Comparison of ENCODE assay signal across 20 cellular contexts in genomic region chr1:153232553-153232952, GRCh38. TPM values are rescaled to one million over a fixed set of nuclear protein-coding genes. Genes with fewer than 3 reads are reported as not detected.
"Had no signal": no experiment of that assay in that cellular context is flagged by ENCODE, and none has a peak within 500 bp of the region (broad histone marks: within the 10 kb centered on the region; RNA-seq: fewer than 3 reads in every experiment).

No MANE protein-coding gene starts in this region.

- DNase-seq: activated CD4-positive, alpha-beta memory T cell treated with anti-CD3 and anti-CD28 coated beads for 36 hours; activated CD8-positive, alpha-beta memory T cell treated with anti-CD3 and anti-CD28 coated beads, Interleukin-2, amount 10 ng/mL, durations not matched to agents 7 days and 5 days; activated naive CD4-positive, alpha-beta T cell treated with anti-CD3 and anti-CD28 coated beads for 36 hours; activated naive CD8-positive, alpha-beta T cell treated with anti-CD3 and anti-CD28 coated beads, Interleukin-2, amount 50 U/mL, for 24 hours; activated T-cell treated with anti-CD3 and anti-CD28 coated beads, Interleukin-2, amount 50 U/mL, for 1 hour; dorsolateral prefrontal cortex; endodermal cell; erythroblast; islet precursor cell; left ventricle myocardium inferior; mucosa of descending colon; naive thymus-derived CD4-positive, alpha-beta T cell; stimulated activated CD4-positive, alpha-beta T cell treated with anti-CD3 and anti-CD28 coated beads, Interleukin-2, amount 100 ng/mL, for 48 hours; stimulated activated naive B cell treated with anti-CD40 and anti-IgM and Interleukin-4, amounts not matched to agents 10 μg/mL and 1 μg/mL and 100 μg/mL, for 72 hours; thyroid gland had no signal

- H3K9me3 Mint-ChIP-seq: activated CD4-positive, alpha-beta memory T cell treated with anti-CD3 and anti-CD28 coated beads for 36 hours; activated naive CD4-positive, alpha-beta T cell treated with anti-CD3 and anti-CD28 coated beads for 36 hours; activated naive CD8-positive, alpha-beta T cell treated with anti-CD3 and anti-CD28 coated beads, Interleukin-2, amount 50 U/mL, for 24 hours; activated T-helper 2 cell treated with anti-CD3 and anti-CD28 coated beads, Interferon-gamma antibody, Interleukin-2, Interleukin-4, amounts not matched to agents 10 μg/mL and 5 μg/mL and 100 μg/mL, durations not matched to agents 14 hours and 24 hours and 36 hours; endodermal cell; naive thymus-derived CD4-positive, alpha-beta T cell; stimulated activated naive B cell treated with anti-CD40 and anti-IgM and Interleukin-4, amounts not matched to agents 10 μg/mL and 1 μg/mL and 100 μg/mL, for 72 hours had no signal

- H3K27ac Mint-ChIP-seq: activated CD4-positive, alpha-beta memory T cell treated with anti-CD3 and anti-CD28 coated beads for 36 hours; activated CD8-positive, alpha-beta memory T cell treated with anti-CD3 and anti-CD28 coated beads, Interleukin-2, amount 10 ng/mL, durations not matched to agents 7 days and 5 days; activated naive CD4-positive, alpha-beta T cell treated with anti-CD3 and anti-CD28 coated beads for 36 hours; activated naive CD8-positive, alpha-beta T cell treated with anti-CD3 and anti-CD28 coated beads, Interleukin-2, amount 50 U/mL, for 24 hours; activated T-helper 2 cell treated with anti-CD3 and anti-CD28 coated beads, Interferon-gamma antibody, Interleukin-2, Interleukin-4, amounts not matched to agents 10 μg/mL and 5 μg/mL and 100 μg/mL, durations not matched to agents 14 hours and 24 hours and 36 hours; endodermal cell; naive thymus-derived CD4-positive, alpha-beta T cell; stimulated activated naive B cell treated with anti-CD40 and anti-IgM and Interleukin-4, amounts not matched to agents 10 μg/mL and 1 μg/mL and 100 μg/mL, for 72 hours had no signal

- H3K36me3 Mint-ChIP-seq: activated CD4-positive, alpha-beta memory T cell treated with anti-CD3 and anti-CD28 coated beads for 36 hours; activated CD8-positive, alpha-beta memory T cell treated with anti-CD3 and anti-CD28 coated beads, Interleukin-2, amount 10 ng/mL, durations not matched to agents 7 days and 5 days; naive thymus-derived CD4-positive, alpha-beta T cell; stimulated activated naive B cell treated with anti-CD40 and anti-IgM and Interleukin-4, amounts not matched to agents 10 μg/mL and 1 μg/mL and 100 μg/mL, for 72 hours had no signal

- H3K4me3 Mint-ChIP-seq: activated CD4-positive, alpha-beta memory T cell treated with anti-CD3 and anti-CD28 coated beads for 36 hours; activated CD8-positive, alpha-beta memory T cell treated with anti-CD3 and anti-CD28 coated beads, Interleukin-2, amount 10 ng/mL, durations not matched to agents 7 days and 5 days; activated naive CD4-positive, alpha-beta T cell treated with anti-CD3 and anti-CD28 coated beads for 36 hours; activated naive CD8-positive, alpha-beta T cell treated with anti-CD3 and anti-CD28 coated beads, Interleukin-2, amount 50 U/mL, for 24 hours; endodermal cell; naive thymus-derived CD4-positive, alpha-beta T cell; stimulated activated naive B cell treated with anti-CD40 and anti-IgM and Interleukin-4, amounts not matched to agents 10 μg/mL and 1 μg/mL and 100 μg/mL, for 72 hours had no signal

- ATAC-seq: activated CD8-positive, alpha-beta memory T cell treated with anti-CD3 and anti-CD28 coated beads, Interleukin-2, amount 10 ng/mL, durations not matched to agents 7 days and 5 days; activated naive CD8-positive, alpha-beta T cell treated with anti-CD3 and anti-CD28 coated beads, Interleukin-2, amount 50 U/mL, for 24 hours; mucosa of descending colon; stimulated activated naive B cell treated with anti-CD40 and anti-IgM and Interleukin-4, amounts not matched to agents 10 μg/mL and 1 μg/mL and 100 μg/mL, for 72 hours had no signal

- H3K4me1 Mint-ChIP-seq: activated CD8-positive, alpha-beta memory T cell treated with anti-CD3 and anti-CD28 coated beads, Interleukin-2, amount 10 ng/mL, durations not matched to agents 7 days and 5 days; activated naive CD8-positive, alpha-beta T cell treated with anti-CD3 and anti-CD28 coated beads, Interleukin-2, amount 50 U/mL, for 24 hours had no signal

RNA-seq across cellular contexts. Expression of gene PRR9, which starts 15.2 kb away (rescaled TPM):
- total RNA-seq: activated CD4-positive, alpha-beta memory T cell treated with anti-CD3 and anti-CD28 coated beads for 36 hours; activated CD8-positive, alpha-beta memory T cell treated with anti-CD3 and anti-CD28 coated beads, Interleukin-2, amount 10 ng/mL, durations not matched to agents 7 days and 5 days; activated naive CD4-positive, alpha-beta T cell treated with anti-CD3 and anti-CD28 coated beads for 36 hours; activated T-helper 2 cell treated with anti-CD3 and anti-CD28 coated beads, Interferon-gamma antibody, Interleukin-2, Interleukin-4, amounts not matched to agents 10 μg/mL and 5 μg/mL and 100 μg/mL, durations not matched to agents 14 hours and 24 hours and 36 hours; bronchial epithelial cell; cerebellum; dorsolateral prefrontal cortex; endodermal cell; hepatocyte; left ventricle myocardium inferior; mucosa of descending colon; naive thymus-derived CD4-positive, alpha-beta T cell; thyroid gland had no signal

RNA-seq across cellular contexts. Expression of gene LORICRIN, which starts 26.9 kb away (rescaled TPM):
- total RNA-seq: activated CD8-positive, alpha-beta memory T cell treated with anti-CD3 and anti-CD28 coated beads, Interleukin-2, amount 10 ng/mL, durations not matched to agents 7 days and 5 days; activated naive CD4-positive, alpha-beta T cell treated with anti-CD3 and anti-CD28 coated beads for 36 hours; activated T-helper 2 cell treated with anti-CD3 and anti-CD28 coated beads, Interferon-gamma antibody, Interleukin-2, Interleukin-4, amounts not matched to agents 10 μg/mL and 5 μg/mL and 100 μg/mL, durations not matched to agents 14 hours and 24 hours and 36 hours; astrocyte; bronchial epithelial cell; cerebellum; endodermal cell; hepatocyte; left ventricle myocardium inferior; mucosa of descending colon; naive thymus-derived CD4-positive, alpha-beta T cell; thyroid gland had no signal

RNA-seq across cellular contexts. Expression of gene LELP1, which starts 29.3 kb away (rescaled TPM):
- total RNA-seq: activated CD4-positive, alpha-beta memory T cell treated with anti-CD3 and anti-CD28 coated beads for 36 hours; activated CD8-positive, alpha-beta memory T cell treated with anti-CD3 and anti-CD28 coated beads, Interleukin-2, amount 10 ng/mL, durations not matched to agents 7 days and 5 days; activated naive CD4-positive, alpha-beta T cell treated with anti-CD3 and anti-CD28 coated beads for 36 hours; activated T-helper 2 cell treated with anti-CD3 and anti-CD28 coated beads, Interferon-gamma antibody, Interleukin-2, Interleukin-4, amounts not matched to agents 10 μg/mL and 5 μg/mL and 100 μg/mL, durations not matched to agents 14 hours and 24 hours and 36 hours; astrocyte; bronchial epithelial cell; cerebellum; dorsolateral prefrontal cortex; endodermal cell; hepatocyte; left ventricle myocardium inferior; mucosa of descending colon; naive thymus-derived CD4-positive, alpha-beta T cell had no signal
